Comparison of ENCODE assay signal across 8 cellular contexts in the genomic region with DNA sequence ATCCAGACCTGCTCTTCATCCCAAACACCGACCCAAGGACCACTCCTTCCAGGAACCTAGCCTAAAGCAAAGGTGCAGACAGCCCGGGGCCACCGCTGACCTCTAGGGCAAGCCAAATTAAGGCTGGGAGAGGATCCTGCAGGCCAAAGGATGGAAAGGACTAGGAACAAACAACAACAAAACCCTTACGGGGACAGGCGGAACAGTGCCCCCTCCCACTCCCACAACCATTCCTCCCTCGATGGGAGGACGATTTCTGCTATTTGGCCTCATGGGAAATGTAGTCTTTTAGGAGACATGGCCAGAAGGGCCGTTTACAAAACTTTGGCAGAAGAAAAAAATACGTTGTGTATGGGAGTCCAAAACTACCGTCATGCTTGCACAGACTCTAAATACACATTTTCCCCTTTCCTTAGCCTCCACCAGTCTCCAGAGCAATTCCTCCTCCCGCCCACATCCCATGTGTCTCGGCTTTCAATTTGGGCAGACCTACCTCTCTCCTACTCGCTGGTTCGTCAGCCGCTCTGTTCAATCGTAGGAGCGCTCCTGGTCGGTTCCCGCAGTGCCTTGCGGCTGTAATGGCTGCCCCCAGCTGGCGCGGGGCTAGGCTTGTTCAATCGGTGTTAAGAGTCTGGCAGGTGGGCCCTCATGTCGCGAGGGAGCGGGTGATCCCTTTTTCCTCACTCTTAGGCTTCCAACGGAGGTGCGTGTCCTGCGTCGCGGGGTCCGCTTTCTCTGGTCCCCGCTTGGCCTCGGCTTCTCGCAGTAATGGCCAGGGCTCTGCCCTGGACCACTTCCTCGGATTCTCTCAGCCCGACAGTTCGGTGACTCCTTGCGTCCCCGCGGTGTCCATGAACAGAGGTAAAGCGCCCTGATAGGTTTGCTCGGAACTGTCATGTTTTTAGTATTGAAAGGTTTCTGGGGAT.
DNase-seq lines count a peak whose midpoint lies in the region; ATAC-seq and TF ChIP-seq lines count a peak whose summit lies in the region.

A gene (plus strand): TSS at position 560 of the 926 bp plus-strand sequence. CDS start 19 bp downstream, at position 579.

- peaks cover 4% of the 10 kb centered on the region; the same call in 1 of the 2 replicates for H3K4me1 ChIP-seq in HEK293 (ENCODE audit: control insufficient read depth, insufficient read depth, low read length)

- TF ChIP-seq CTCF in HEK293 (tag by site-specific recombination; IDR thresholded peaks at IDR 0.05): peak; percentile 57

- H3K4me3 ChIP-seq in HEK293 (ENCODE audit: low read depth, low read length): peak within 1 kb of the TSS; percentile 75

- no peaks in the 10 kb centered on the region for H3K9me3 ChIP-seq in HEK293 (ENCODE audit: control insufficient read depth, insufficient read depth, low read depth, low read length)

- CTCF ChIA-PET in HEK293 (lab: Yijun Ruan, JAX): interaction anchor here (1.3 kb wide), 1 partner anchor 12 kb away, joined by 3 read pairs; no protein-coding TSS in a partner anchor

- peak; percentile 100 for ATAC-seq in SK-N-SH treated with all-trans-retinoic acid at 6 μM for 48 hours

- POLR2A ChIA-PET in HEK293 (lab: Yijun Ruan, JAX): interaction anchor here (0.6 to 1.6 kb wide), 6 partner anchors 12 to 129 kb away, joined by 3 to 11 read pairs (median 6); a partner anchor contains a TSS

- H3K27ac ChIP-seq in HEK293 (ENCODE audit: extremely low read depth, low read depth, low read length): peak within 1 kb of the TSS; percentile 50

- H3K36me3 ChIP-seq in HEK293 (ENCODE audit: control insufficient read depth in 2 of 2, insufficient read depth in 1 of 2, low read length in 2 of 2): peaks cover 17 to 32% of the 10 kb centered on the region in 2 experiments

- DNase-seq in GDM1 (lab: John Stamatoyannopoulos, UW) (peak; percentile 63), MV-4-11 (lab: John Stamatoyannopoulos, UW) (peak; percentile 83), germinal center (ENCODE audit: low spot score) (peak; percentile 90), nucleus accumbens (lab: John Stamatoyannopoulos, UW) (peak; percentile 33 to 94 (median 78)), superior temporal gyrus (ENCODE audit: extremely low spot score) (peak; percentile 91)
- peak; percentile 86 for DNase-seq in activated naive CD4-positive, alpha-beta T cell treated with anti-CD3 and anti-CD28 coated beads, Interleukin-2, amount 50 U/mL, for 16 hours

TF ChIP-seq in HEK293, 187 proteins besides CTCF, POLR2A, EP300 and RAD21 (continues in another document):
- TF ChIP-seq ZNF239 (tag by site-specific recombination; IDR thresholded peaks at IDR 0.05): no peak
- no peak for TF ChIP-seq ZNF23 (tag by site-specific recombination; IDR thresholded peaks at IDR 0.05; ENCODE audit: borderline replicate concordance)
- 0 out of 2 replicates have a peak, but pooled peaks have one; percentile 55 for TF ChIP-seq ZNF121 (tag by site-specific recombination; IDR thresholded peaks at IDR 0.05)
- TF ChIP-seq KLF10 (tag by site-specific recombination; IDR thresholded peaks at IDR 0.05): peak; percentile 54; the same call in 1 of the 2 replicates
- TF ChIP-seq KLF8 (tag by site-specific recombination; IDR thresholded peaks at IDR 0.05): peak; percentile 88
- no peak for TF ChIP-seq SCRT1 (tag by site-specific recombination; IDR thresholded peaks at IDR 0.05; ENCODE audit: borderline replicate concordance)
- no peak for TF ChIP-seq ZNF677 (tag by site-specific recombination; IDR thresholded peaks at IDR 0.05)
- peak; percentile 69 for TF ChIP-seq ZEB2 (tag by site-specific recombination; IDR thresholded peaks at IDR 0.05)
- peak; percentile 94 for TF ChIP-seq ZNF366 (tag by site-specific recombination; conservative IDR thresholded peaks at IDR 0.05)
- TF ChIP-seq, protein P1, sequence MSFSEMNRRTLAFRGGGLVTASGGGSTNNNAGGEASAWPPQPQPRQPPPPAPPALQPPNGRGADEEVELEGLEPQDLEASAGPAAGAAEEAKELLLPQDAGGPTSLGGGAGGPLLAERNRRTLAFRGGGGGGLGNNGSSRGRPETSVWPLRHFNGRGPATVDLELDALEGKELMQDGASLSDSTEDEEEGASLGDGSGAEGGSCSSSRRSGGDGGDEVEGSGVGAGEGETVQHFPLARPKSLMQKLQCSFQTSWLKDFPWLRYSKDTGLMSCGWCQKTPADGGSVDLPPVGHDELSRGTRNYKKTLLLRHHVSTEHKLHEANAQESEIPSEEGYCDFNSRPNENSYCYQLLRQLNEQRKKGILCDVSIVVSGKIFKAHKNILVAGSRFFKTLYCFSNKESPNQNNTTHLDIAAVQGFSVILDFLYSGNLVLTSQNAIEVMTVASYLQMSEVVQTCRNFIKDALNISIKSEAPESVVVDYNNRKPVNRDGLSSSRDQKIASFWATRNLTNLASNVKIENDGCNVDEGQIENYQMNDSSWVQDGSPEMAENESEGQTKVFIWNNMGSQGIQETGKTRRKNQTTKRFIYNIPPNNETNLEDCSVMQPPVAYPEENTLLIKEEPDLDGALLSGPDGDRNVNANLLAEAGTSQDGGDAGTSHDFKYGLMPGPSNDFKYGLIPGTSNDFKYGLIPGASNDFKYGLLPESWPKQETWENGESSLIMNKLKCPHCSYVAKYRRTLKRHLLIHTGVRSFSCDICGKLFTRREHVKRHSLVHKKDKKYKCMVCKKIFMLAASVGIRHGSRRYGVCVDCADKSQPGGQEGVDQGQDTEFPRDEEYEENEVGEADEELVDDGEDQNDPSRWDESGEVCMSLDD (tag by site-specific recombination; IDR thresholded peaks at IDR 0.05): no peak
- no peak for TF ChIP-seq ZNF664 (tag by site-specific recombination; IDR thresholded peaks at IDR 0.05)
- no peak for TF ChIP-seq HOXD13 (CRISPR knock-in tag; IDR thresholded peaks at IDR 0.05; ENCODE audit: borderline replicate concordance)
- peak; percentile 50; the same call in 1 of the 2 replicates for TF ChIP-seq ZNF561 (tag by site-specific recombination; IDR thresholded peaks at IDR 0.05; ENCODE audit: borderline replicate concordance)
- no peak for TF ChIP-seq ZNF558 (tag by site-specific recombination; IDR thresholded peaks at IDR 0.05)
- TF ChIP-seq ZNF2 (tag by site-specific recombination; IDR thresholded peaks at IDR 0.05): peak; percentile 53; the same call in 1 of the 2 replicates
- TF ChIP-seq HOXC10 (CRISPR knock-in tag; IDR thresholded peaks at IDR 0.05): 0 out of 2 replicates have a peak, but pooled peaks have one; percentile 72

TF ChIP-seq in SK-N-SH treated with all-trans-retinoic acid at 6 μM for 48 hours, 23 proteins besides CTCF, POLR2A, EP300 and RAD21:
- TF ChIP-seq ZFP3 (CRISPR knock-in tag; IDR thresholded peaks at IDR 0.05) (no peak), TCF4 (CRISPR knock-in tag; IDR thresholded peaks at IDR 0.05; ENCODE audit: borderline replicate concordance) (no peak), ISL1 (CRISPR knock-in tag; IDR thresholded peaks at IDR 0.05) (no peak), CSDC2 (CRISPR knock-in tag; IDR thresholded peaks at IDR 0.05) (no peak), RARB (CRISPR knock-in tag; IDR thresholded peaks at IDR 0.05) (no peak), PPARA (CRISPR knock-in tag; IDR thresholded peaks at IDR 0.05; ENCODE audit: borderline replicate concordance) (no peak), ZFP30 (CRISPR knock-in tag; IDR thresholded peaks at IDR 0.05) (no peak), ZNF8 (CRISPR knock-in tag; IDR thresholded peaks at IDR 0.05) (no peak), GLIS3 (CRISPR knock-in tag; IDR thresholded peaks at IDR 0.05) (no peak), TOX (CRISPR knock-in tag; IDR thresholded peaks at IDR 0.05; ENCODE audit: borderline replicate concordance) (no peak), ZC3H10 (CRISPR knock-in tag; IDR thresholded peaks at IDR 0.05) (no peak)
- TF ChIP-seq, protein P2, sequence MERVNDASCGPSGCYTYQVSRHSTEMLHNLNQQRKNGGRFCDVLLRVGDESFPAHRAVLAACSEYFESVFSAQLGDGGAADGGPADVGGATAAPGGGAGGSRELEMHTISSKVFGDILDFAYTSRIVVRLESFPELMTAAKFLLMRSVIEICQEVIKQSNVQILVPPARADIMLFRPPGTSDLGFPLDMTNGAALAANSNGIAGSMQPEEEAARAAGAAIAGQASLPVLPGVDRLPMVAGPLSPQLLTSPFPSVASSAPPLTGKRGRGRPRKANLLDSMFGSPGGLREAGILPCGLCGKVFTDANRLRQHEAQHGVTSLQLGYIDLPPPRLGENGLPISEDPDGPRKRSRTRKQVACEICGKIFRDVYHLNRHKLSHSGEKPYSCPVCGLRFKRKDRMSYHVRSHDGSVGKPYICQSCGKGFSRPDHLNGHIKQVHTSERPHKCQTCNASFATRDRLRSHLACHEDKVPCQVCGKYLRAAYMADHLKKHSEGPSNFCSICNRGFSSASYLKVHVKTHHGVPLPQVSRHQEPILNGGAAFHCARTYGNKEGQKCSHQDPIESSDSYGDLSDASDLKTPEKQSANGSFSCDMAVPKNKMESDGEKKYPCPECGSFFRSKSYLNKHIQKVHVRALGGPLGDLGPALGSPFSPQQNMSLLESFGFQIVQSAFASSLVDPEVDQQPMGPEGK (CRISPR knock-in tag; IDR thresholded peaks at IDR 0.05; ENCODE audit: borderline replicate concordance): no peak
- TF ChIP-seq, protein P3, sequence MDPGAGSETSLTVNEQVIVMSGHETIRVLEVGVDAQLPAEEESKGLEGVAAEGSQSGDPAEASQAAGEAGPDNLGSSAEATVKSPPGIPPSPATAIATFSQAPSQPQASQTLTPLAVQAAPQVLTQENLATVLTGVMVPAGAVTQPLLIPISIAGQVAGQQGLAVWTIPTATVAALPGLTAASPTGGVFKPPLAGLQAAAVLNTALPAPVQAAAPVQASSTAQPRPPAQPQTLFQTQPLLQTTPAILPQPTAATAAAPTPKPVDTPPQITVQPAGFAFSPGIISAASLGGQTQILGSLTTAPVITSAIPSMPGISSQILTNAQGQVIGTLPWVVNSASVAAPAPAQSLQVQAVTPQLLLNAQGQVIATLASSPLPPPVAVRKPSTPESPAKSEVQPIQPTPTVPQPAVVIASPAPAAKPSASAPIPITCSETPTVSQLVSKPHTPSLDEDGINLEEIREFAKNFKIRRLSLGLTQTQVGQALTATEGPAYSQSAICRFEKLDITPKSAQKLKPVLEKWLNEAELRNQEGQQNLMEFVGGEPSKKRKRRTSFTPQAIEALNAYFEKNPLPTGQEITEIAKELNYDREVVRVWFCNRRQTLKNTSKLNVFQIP (CRISPR knock-in tag; IDR thresholded peaks at IDR 0.05; ENCODE audit: borderline replicate concordance, low read depth): no peak

Comparison
In these comparisons a context has a peak if more than half of its experiments do, and no peak if none do; other contexts are left out.
1. Peak in every context shown above with its lines: DNase-seq, ATAC-seq, H3K4me3 ChIP-seq and H3K27ac ChIP-seq.